Comparison of ENCODE assay signal across 8 cellular contexts in the genomic region with DNA sequence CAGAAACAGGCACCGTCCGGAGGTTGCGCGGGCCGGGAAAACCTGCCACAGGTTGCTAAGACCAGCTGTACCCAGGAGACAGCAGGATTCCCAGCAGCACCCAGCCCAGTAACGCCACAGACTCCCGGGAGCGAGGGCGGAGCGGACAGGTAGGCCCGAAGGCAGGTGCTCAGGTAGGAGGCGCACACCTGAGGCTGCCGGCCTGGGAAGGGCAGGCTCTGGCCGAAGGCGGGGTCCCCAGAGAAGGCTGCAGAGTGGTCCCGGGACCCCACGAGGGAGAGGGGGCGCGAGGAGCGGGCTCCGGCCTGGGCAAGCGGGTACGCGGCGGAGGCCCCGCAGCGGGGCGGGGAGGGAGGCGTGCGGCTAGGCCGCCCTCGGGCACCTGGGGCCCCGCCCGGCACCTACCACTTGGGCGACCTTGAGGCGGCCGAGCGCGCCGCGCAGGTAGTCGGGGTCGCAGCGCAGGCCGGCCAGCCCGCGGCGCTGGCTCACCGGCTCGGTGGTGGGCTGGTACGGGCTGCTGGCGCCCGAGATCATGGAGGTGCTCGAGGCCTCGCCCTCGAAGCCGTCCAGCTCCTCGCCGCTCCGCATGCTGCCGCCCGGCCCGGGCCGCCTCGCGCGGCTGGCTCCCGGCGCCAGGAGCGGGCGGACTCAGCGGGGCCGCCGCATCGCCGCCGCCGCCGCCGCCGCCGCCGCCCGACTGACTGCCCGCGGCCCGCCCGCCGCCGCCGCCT. TPM values are rescaled to one million over a fixed set of nuclear protein-coding genes. Genes with fewer than 3 reads are reported as not detected.
DNase-seq lines count a peak whose midpoint lies in the region; ATAC-seq, FAIRE-seq and TF ChIP-seq lines count a peak whose summit lies in the region.

No MANE protein-coding gene starts in this region.

- ATAC-seq in GM21360 (IDR thresholded peaks at IDR 0.05; ENCODE audit: unreplicated experiment): peak; percentile 37

- no peaks in the 10 kb centered on the region for H3K9me3 ChIP-seq in Caco-2
- no peaks in the 10 kb centered on the region for H3K9me3 ChIP-seq in fibroblast of lung (ENCODE audit: control insufficient read depth, insufficient read depth, low read depth, low read length)
- H3K9me3 ChIP-seq in neuron (ENCODE audit: low read length): no peaks in the 10 kb centered on the region

- no peaks in the 10 kb centered on the region for H3K27me3 Mint-ChIP-seq in Caco-2 (ENCODE audit: insufficient read depth, unreplicated experiment)

- BruUV-seq in Caco-2 (replicated peaks; lab: Mats Ljungman, UMichigan): no TSS peak

- peak overlapping the region; percentile 94 for H3K4me3 Mint-ChIP-seq in Caco-2 (ENCODE audit: unreplicated experiment)

- peak overlapping the region; percentile 59 for H3K9ac ChIP-seq in fibroblast of lung (ENCODE audit: insufficient read depth, low read length)

- H4K20me1 ChIP-seq in fibroblast of lung (ENCODE audit: control insufficient read depth, extremely low read depth, insufficient read depth, low read length): no peaks in the 10 kb centered on the region

- intact Hi-C loops in Caco-2 (cut with micrococcal nuclease; ENCODE audit: unreplicated experiment): loop anchor here (1.0 to 2.0 kb wide), 3 partner anchors 19 to 45 kb away; no protein-coding TSS in a partner anchor

- no peak for TF ChIP-seq CTCF in Caco-2 (IDR thresholded peaks at IDR 0.05; ENCODE audit: insufficient read depth in 1 of 2, low read depth in 1 of 2, low read length in 1 of 2, severe bottlenecking in 1 of 2, unreplicated experiment in 1 of 2)
- TF ChIP-seq CTCF in fibroblast of lung (conservative IDR thresholded peaks at IDR 0.05 in 1 of 2, IDR thresholded peaks at IDR 0.05 in 1 of 2; ENCODE audit: low read depth in 1 of 2, low read length in 2 of 2): no peak

- POLR2A ChIA-PET in Caco-2 (lab: Charles Lee): interaction anchor here (0.7 kb wide), 1 partner anchor 87 kb away, joined by 3 read pairs; no protein-coding TSS in a partner anchor

- peak overlapping the region; percentile 61 for H3K27ac Mint-ChIP-seq in Caco-2 (ENCODE audit: unreplicated experiment)

- DNase-seq in Caco-2 (peak; percentile 73 to 80), HTR-8/SVneo (ENCODE audit: insufficient read length, low spot score) (peak; percentile 38), fibroblast of lung (ENCODE audit: low read depth in 2 of 2) (no peak), DMS 273 (lab: John Stamatoyannopoulos, UW; ENCODE audit: unreplicated experiment) (no peak), RCC 7860 (ENCODE audit: low spot score) (no peak)
- peak; percentile 7 to 18 for DNase-seq in activated CD4-positive, alpha-beta T cell treated with anti-CD3 and anti-CD28 coated beads for 4 hours

- H2AFZ ChIP-seq in fibroblast of lung (ENCODE audit: low read length) (peak overlapping the region; percentile 31), neuron (ENCODE audit: low read depth, low read length) (peak overlapping the region; percentile 62)

- H3K36me3 ChIP-seq in Caco-2 (ENCODE audit: control insufficient read depth, insufficient read depth, low read length): no peaks in the 10 kb centered on the region
- H3K36me3 ChIP-seq in fibroblast of lung (ENCODE audit: control insufficient read depth, insufficient read depth, low read length): no peaks in the 10 kb centered on the region
- no peaks in the 10 kb centered on the region for H3K36me3 ChIP-seq in neuron (ENCODE audit: insufficient read depth, low read length)

- peak overlapping the region; percentile 8 for H3K27ac ChIP-seq in fibroblast of lung (ENCODE audit: insufficient read depth, low read length)

- H3K4me1 ChIP-seq in Caco-2 (peaks cover 17% of the 10 kb centered on the region), fibroblast of lung (ENCODE audit: control insufficient read depth, extremely low read depth, insufficient read depth, low read length) (no peaks in the 10 kb centered on the region), neuron (ENCODE audit: insufficient read depth, low read length) (peaks cover 16% of the 10 kb centered on the region)

- CTCF ChIA-PET in Caco-2 (lab: Charles Lee): interaction anchor here (0.7 to 1.4 kb wide), 8 partner anchors 32 to 177 kb away, joined by 3 to 6 read pairs (median 4); a partner anchor contains a TSS

- peaks cover 21% of the 10 kb centered on the region for H3K4me1 Mint-ChIP-seq in Caco-2 (ENCODE audit: low read depth, unreplicated experiment)

- H3K9me3 Mint-ChIP-seq in Caco-2 (ENCODE audit: unreplicated experiment): no peaks in the 10 kb centered on the region

- H3K4me3 ChIP-seq in Caco-2 (ENCODE audit: low read depth, low read length): peak overlapping the region; percentile 80
- peak overlapping the region; percentile 49 to 66 (median 58) for H3K4me3 ChIP-seq in fibroblast of lung (replicated peaks in 1 of 4; ENCODE audit: control extremely low read depth in 1 of 4, insufficient read depth in 1 of 4, low read depth in 3 of 4, low read length in 4 of 4)
- H3K4me3 ChIP-seq in neuron (ENCODE audit: low read length): peak overlapping the region; percentile 73

- H3K36me3 Mint-ChIP-seq in Caco-2 (ENCODE audit: insufficient read depth, unreplicated experiment): peaks cover 28% of the 10 kb centered on the region

- H3K4me2 ChIP-seq in fibroblast of lung (ENCODE audit: extremely low read depth, insufficient read depth, low read length): peak overlapping the region; percentile 93

- FAIRE-seq in HTR-8/SVneo (lab: Jason Lieb, UNC) (no peak), RCC 7860 (lab: Jason Lieb, UNC) (no peak)

- no peaks in the 10 kb centered on the region for H3K79me2 ChIP-seq in fibroblast of lung (ENCODE audit: control insufficient read depth, insufficient read depth, low read length)

- H3K27me3 ChIP-seq in Caco-2 (replicated peaks; ENCODE audit: control insufficient read depth, insufficient read depth, low read length): no peaks in the 10 kb centered on the region
- H3K27me3 ChIP-seq in fibroblast of lung (ENCODE audit: control insufficient read depth, insufficient read depth, low read length): no peaks in the 10 kb centered on the region
- no peaks in the 10 kb centered on the region for H3K27me3 ChIP-seq in neuron (ENCODE audit: insufficient read depth, low read length)

RNA-seq across cellular contexts. Expression of a gene that starts 0.4 kb away (rescaled TPM):
- total RNA-seq in Caco-2 (2022) (106 and 108 TPM in 2 replicates), fibroblast of lung (6.9 and 10.2 TPM in 2 replicates)
- polyA plus RNA-seq in fibroblast of lung: 6.9 and 12.8 TPM in 2 replicates
- polyA plus RNA-seq in fibroblast of lung (2012): 5.4 and 10.5 TPM in 2 replicates
- 10.2 and 18.7 TPM in 2 replicates for polyA minus RNA-seq in fibroblast of lung (ENCODE audit: low replicate concordance)

RNA-seq across cellular contexts. Expression of a gene that starts 55.3 kb away (rescaled TPM):
- total RNA-seq in Caco-2 (2022) (180 and 182 TPM in 2 replicates), fibroblast of lung (115 and 173 TPM in 2 replicates)
- 78.5 and 83.3 TPM in 2 replicates for polyA plus RNA-seq in fibroblast of lung
- 59.8 and 68.3 TPM in 2 replicates for polyA plus RNA-seq in fibroblast of lung (2012)
- 36.1 and 57.3 TPM in 2 replicates for polyA minus RNA-seq in fibroblast of lung (ENCODE audit: low replicate concordance)

Comparison
In these comparisons a context has a peak if more than half of its experiments do, and no peak if none do; other contexts are left out.
1. DNase-seq: peak in Caco-2 (2 of 2), HTR-8/SVneo (single experiment) and activated CD4-positive, alpha-beta T cell treated with anti-CD3 and anti-CD28 coated beads for 4 hours (2 of 2); none in fibroblast of lung (0 of 2), DMS 273 (single experiment) and RCC 7860 (single experiment).
2. Peak in every context shown above with its lines, with median percentiles within 50 percentile points of each other: H3K4me3 ChIP-seq.